Comparison of ENCODE assay signal across 1 cellular context in the genomic region with DNA sequence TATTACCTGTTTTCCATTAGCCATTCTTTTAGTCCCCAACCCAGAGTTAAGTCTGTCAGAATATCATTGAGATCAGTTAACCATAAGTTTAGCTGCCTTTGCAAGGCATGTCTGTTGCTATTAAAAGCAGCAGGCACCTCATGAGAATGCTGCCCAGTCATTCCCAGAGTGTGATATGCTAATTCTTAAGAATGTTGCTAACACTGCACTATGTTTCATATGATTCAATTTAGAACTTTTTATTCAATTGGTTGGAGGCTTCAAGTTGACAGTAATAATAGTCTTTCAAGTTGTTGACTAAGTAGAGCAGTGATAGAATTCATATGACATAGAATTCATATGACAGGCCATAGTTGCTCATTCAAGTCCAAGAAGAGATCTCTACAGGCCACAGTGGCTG.
TF ChIP-seq lines count a peak whose summit lies in the region.

No MANE protein-coding gene starts in this region.

TF ChIP-seq in GM12878, 131 proteins besides CTCF, POLR2A, EP300 and RAD21 (continued from another document):
- TF ChIP-seq, protein P1, sequence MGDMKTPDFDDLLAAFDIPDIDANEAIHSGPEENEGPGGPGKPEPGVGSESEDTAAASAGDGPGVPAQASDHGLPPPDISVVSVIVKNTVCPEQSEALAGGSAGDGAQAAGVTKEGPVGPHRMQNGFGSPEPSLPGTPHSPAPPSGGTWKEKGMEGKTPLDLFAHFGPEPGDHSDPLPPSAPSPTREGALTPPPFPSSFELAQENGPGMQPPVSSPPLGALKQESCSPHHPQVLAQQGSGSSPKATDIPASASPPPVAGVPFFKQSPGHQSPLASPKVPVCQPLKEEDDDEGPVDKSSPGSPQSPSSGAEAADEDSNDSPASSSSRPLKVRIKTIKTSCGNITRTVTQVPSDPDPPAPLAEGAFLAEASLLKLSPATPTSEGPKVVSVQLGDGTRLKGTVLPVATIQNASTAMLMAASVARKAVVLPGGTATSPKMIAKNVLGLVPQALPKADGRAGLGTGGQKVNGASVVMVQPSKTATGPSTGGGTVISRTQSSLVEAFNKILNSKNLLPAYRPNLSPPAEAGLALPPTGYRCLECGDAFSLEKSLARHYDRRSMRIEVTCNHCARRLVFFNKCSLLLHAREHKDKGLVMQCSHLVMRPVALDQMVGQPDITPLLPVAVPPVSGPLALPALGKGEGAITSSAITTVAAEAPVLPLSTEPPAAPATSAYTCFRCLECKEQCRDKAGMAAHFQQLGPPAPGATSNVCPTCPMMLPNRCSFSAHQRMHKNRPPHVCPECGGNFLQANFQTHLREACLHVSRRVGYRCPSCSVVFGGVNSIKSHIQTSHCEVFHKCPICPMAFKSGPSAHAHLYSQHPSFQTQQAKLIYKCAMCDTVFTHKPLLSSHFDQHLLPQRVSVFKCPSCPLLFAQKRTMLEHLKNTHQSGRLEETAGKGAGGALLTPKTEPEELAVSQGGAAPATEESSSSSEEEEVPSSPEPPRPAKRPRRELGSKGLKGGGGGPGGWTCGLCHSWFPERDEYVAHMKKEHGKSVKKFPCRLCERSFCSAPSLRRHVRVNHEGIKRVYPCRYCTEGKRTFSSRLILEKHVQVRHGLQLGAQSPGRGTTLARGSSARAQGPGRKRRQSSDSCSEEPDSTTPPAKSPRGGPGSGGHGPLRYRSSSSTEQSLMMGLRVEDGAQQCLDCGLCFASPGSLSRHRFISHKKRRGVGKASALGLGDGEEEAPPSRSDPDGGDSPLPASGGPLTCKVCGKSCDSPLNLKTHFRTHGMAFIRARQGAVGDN (IDR thresholded peaks at IDR 0.05): no peak
- TF ChIP-seq, protein P2, sequence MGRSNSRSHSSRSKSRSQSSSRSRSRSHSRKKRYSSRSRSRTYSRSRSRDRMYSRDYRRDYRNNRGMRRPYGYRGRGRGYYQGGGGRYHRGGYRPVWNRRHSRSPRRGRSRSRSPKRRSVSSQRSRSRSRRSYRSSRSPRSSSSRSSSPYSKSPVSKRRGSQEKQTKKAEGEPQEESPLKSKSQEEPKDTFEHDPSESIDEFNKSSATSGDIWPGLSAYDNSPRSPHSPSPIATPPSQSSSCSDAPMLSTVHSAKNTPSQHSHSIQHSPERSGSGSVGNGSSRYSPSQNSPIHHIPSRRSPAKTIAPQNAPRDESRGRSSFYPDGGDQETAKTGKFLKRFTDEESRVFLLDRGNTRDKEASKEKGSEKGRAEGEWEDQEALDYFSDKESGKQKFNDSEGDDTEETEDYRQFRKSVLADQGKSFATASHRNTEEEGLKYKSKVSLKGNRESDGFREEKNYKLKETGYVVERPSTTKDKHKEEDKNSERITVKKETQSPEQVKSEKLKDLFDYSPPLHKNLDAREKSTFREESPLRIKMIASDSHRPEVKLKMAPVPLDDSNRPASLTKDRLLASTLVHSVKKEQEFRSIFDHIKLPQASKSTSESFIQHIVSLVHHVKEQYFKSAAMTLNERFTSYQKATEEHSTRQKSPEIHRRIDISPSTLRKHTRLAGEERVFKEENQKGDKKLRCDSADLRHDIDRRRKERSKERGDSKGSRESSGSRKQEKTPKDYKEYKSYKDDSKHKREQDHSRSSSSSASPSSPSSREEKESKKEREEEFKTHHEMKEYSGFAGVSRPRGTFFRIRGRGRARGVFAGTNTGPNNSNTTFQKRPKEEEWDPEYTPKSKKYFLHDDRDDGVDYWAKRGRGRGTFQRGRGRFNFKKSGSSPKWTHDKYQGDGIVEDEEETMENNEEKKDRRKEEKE (IDR thresholded peaks at IDR 0.05): no peak
- no peak for TF ChIP-seq GATAD2B (conservative IDR thresholded peaks at IDR 0.05; ENCODE audit: low read depth)
- peak; percentile 43 for TF ChIP-seq MEF2B (IDR thresholded peaks at IDR 0.05; ENCODE audit: partially characterized antibody, poor library complexity, severe bottlenecking)
- no peak for TF ChIP-seq SRF (IDR thresholded peaks at IDR 0.05; ENCODE audit: low read depth in 2 of 2, low read length in 2 of 2)
- TF ChIP-seq RCOR1 (conservative IDR thresholded peaks at IDR 0.05; ENCODE audit: low read depth, low read length): no peak
- TF ChIP-seq, protein P3, sequence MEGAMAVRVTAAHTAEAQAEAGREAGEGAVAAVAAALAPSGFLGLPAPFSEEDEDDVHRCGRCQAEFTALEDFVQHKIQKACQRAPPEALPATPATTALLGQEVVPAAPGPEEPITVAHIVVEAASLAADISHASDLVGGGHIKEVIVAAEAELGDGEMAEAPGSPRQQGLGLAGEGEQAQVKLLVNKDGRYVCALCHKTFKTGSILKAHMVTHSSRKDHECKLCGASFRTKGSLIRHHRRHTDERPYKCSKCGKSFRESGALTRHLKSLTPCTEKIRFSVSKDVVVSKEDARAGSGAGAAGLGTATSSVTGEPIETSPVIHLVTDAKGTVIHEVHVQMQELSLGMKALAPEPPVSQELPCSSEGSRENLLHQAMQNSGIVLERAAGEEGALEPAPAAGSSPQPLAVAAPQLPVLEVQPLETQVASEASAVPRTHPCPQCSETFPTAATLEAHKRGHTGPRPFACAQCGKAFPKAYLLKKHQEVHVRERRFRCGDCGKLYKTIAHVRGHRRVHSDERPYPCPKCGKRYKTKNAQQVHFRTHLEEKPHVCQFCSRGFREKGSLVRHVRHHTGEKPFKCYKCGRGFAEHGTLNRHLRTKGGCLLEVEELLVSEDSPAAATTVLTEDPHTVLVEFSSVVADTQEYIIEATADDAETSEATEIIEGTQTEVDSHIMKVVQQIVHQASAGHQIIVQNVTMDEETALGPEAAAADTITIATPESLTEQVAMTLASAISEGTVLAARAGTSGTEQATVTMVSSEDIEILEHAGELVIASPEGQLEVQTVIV (IDR thresholded peaks at IDR 0.05; ENCODE audit: borderline replicate concordance, partially characterized antibody): no peak
- no peak for TF ChIP-seq MTA2 (IDR thresholded peaks at IDR 0.05; ENCODE audit: low read depth)
- peak; percentile 89 for TF ChIP-seq JUNB (IDR thresholded peaks at IDR 0.05)
- TF ChIP-seq POU2F2 (IDR thresholded peaks at IDR 0.05; ENCODE audit: borderline replicate concordance, low read depth, low read length): peak; percentile 87
- TF ChIP-seq MEF2A (IDR thresholded peaks at IDR 0.05; ENCODE audit: insufficient read depth, low read depth, low read length): peak; percentile 86; the same call in 1 of the 2 replicates
- no peak for TF ChIP-seq SIN3A (IDR thresholded peaks at IDR 0.05; ENCODE audit: low read depth, low read length)
- peak; percentile 22; the same call in 1 of the 2 replicates for TF ChIP-seq RUNX3 (IDR thresholded peaks at IDR 0.05; ENCODE audit: low read length)
- no peak for TF ChIP-seq ZNF384 (IDR thresholded peaks at IDR 0.05; ENCODE audit: borderline replicate concordance, low read depth, low read length)
